16 cellular contexts compared by ENCODE assay signal in the genomic region with DNA sequence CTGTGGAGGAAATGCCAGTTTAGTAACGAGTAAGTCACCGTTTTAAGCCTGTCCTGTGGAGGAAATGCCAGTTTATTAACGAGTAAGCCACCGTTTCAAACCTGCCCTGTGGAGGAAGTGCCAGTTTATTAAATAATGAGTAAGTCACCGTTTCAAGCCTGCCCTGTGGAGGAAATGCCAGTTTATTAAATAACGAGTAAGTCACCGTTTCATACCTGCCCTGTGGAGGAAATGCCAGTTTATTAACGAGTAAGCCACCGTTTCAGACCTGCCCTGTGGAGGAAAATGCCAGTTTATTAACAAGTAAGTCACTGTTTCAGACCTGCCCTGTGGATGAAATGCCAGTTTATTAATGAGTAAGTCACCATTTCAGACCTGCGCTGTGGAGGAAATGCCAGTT. TPM values are rescaled to one million over a fixed set of nuclear protein-coding genes. Genes with fewer than 3 reads are reported as not detected.
DNase-seq lines count a peak whose midpoint lies in the region; ATAC-seq, FAIRE-seq and TF ChIP-seq lines count a peak whose summit lies in the region.
"Had no signal": no experiment of that assay in that cellular context is flagged by ENCODE, and none has a peak within 500 bp of the region (broad histone marks: within the 10 kb centered on the region; RNA-seq: fewer than 3 reads in every experiment).

No MANE protein-coding gene starts in this region.

- CTCF ChIA-PET in CD8-positive, alpha-beta T cell (lab: Charles Lee): no interaction called here
- CTCF ChIA-PET in activated B cell treated with CpG ODN at 0.5 μM for 24 hours (lab: Charles Lee): no interaction called here

- peak overlapping the region; percentile 42 for H3K27ac Mint-ChIP-seq in CD8-positive, alpha-beta T cell
- H3K27ac Mint-ChIP-seq in activated B cell treated with CpG ODN at 0.5 μM for 24 hours: peak overlapping the region; percentile 76
- H3K27ac Mint-ChIP-seq: activated T-helper 2 cell treated with anti-CD3 and anti-CD28 coated beads, Interferon-gamma antibody, Interleukin-2, Interleukin-4, amounts not matched to agents 10 μg/mL and 5 μg/mL and 100 μg/mL, durations not matched to agents 14 hours and 24 hours and 36 hours had no signal

- H3K4me3 Mint-ChIP-seq in CD8-positive, alpha-beta T cell: no peak overlapping the region
- H3K4me3 Mint-ChIP-seq in activated B cell treated with CpG ODN at 0.5 μM for 24 hours: no peak overlapping the region

- no peaks in the 10 kb centered on the region for H3K27me3 ChIP-seq in CD8-positive, alpha-beta T cell (ENCODE audit: insufficient read depth, low read length)
- H3K27me3 ChIP-seq in esophagus squamous epithelium (no peaks in the 10 kb centered on the region), esophagus muscularis mucosa (no peaks in the 10 kb centered on the region), ovary (no peaks in the 10 kb centered on the region)

- intact Hi-C loops in CD8-positive, alpha-beta T cell (cut with DNase I, micrococcal nuclease): no loop called here
- intact Hi-C loops in activated B cell treated with CpG ODN at 0.5 μM for 24 hours (cut with micrococcal nuclease): no loop called here
- intact Hi-C loops in esophagus squamous epithelium (cut with DNase I): no loop called here
- intact Hi-C loops in esophagus muscularis mucosa (cut with DNase I): no loop called here
- intact Hi-C loops in ovary (cut with DNase I): no loop called here

- TF ChIP-seq POLR2A in esophagus squamous epithelium (IDR thresholded peaks at IDR 0.05) (no peak), esophagus muscularis mucosa (IDR thresholded peaks at IDR 0.05; ENCODE audit: low read depth) (no peak), ovary (IDR thresholded peaks at IDR 0.05) (no peak)

- peaks cover 6% of the 10 kb centered on the region for H3K4me1 Mint-ChIP-seq in CD8-positive, alpha-beta T cell (ENCODE audit: low read depth)
- peaks cover 7% of the 10 kb centered on the region for H3K4me1 Mint-ChIP-seq in activated B cell treated with CpG ODN at 0.5 μM for 24 hours

- DNase-seq in A172 (ENCODE audit: low spot score) (peak; percentile 30), activated B cell treated with CpG ODN at 0.5 μM for 24 hours (no peak), esophagus squamous epithelium (lab: John Stamatoyannopoulos, UW) (no peak), esophagus muscularis mucosa (ENCODE audit: extremely low spot score) (no peak), ovary (no peak), HuH-7.5 (ENCODE audit: low spot score) (no peak), urothelium cell line (ENCODE audit: low spot score) (no peak)
- no peak for DNase-seq in CD8-positive, alpha-beta T cell
- DNase-seq: effector CD8-positive, alpha-beta T cell; NCI-H187; NCI-H524 treated with DMSO at 0.1 percent for 48 hours; PC-9; substantia nigra had no signal

- POLR2A ChIA-PET in CD8-positive, alpha-beta T cell (lab: Charles Lee): no interaction called here
- POLR2A ChIA-PET in activated B cell treated with CpG ODN at 0.5 μM for 24 hours (lab: Charles Lee): no interaction called here

- 18 to 23% methylated on average over 10 of the region's 10 CpGs for WGBS in esophagus squamous epithelium, 2 donors
- WGBS in esophagus muscularis mucosa: 75% methylated on average over 10 of the region's 10 CpGs
- 74 to 82% (median 80%) methylated on average over 10 of the region's 10 CpGs for WGBS in ovary, 3 donors

- no peak for ATAC-seq in CD8-positive, alpha-beta T cell
- no peak for ATAC-seq in activated B cell treated with CpG ODN at 0.5 μM for 24 hours (ENCODE audit: low read depth)
- ATAC-seq: activated CD4-positive, CD25-positive, alpha-beta regulatory T cell treated with anti-CD3 and anti-CD28 coated beads, Interleukin-2, amount 50 U/mL, for 24 hours had no signal

- H3K4me1 ChIP-seq in CD8-positive, alpha-beta T cell (ENCODE audit: insufficient read depth, low read length): no peaks in the 10 kb centered on the region
- H3K4me1 ChIP-seq in esophagus squamous epithelium (peaks cover 0 to 24% (median 3%) of the 10 kb centered on the region in 3 donors), esophagus muscularis mucosa (no peaks in the 10 kb centered on the region), ovary (ENCODE audit: insufficient read depth) (no peaks in the 10 kb centered on the region)

- peaks cover 21% of the 10 kb centered on the region for H3K36me3 ChIP-seq in CD8-positive, alpha-beta T cell (ENCODE audit: insufficient read depth, low read length)
- H3K36me3 ChIP-seq in esophagus squamous epithelium: peaks cover 15 to 94% (median 24%) of the 10 kb centered on the region in 3 donors
- peaks cover 64 to 96% (median 86%) of the 10 kb centered on the region in 4 donors for H3K36me3 ChIP-seq in esophagus muscularis mucosa
- H3K36me3 ChIP-seq in ovary: no peaks in the 10 kb centered on the region

- no peaks in the 10 kb centered on the region for H3K9me3 Mint-ChIP-seq in CD8-positive, alpha-beta T cell
- H3K9me3 Mint-ChIP-seq in activated B cell treated with CpG ODN at 0.5 μM for 24 hours: no peaks in the 10 kb centered on the region

- H3K27ac ChIP-seq in CD8-positive, alpha-beta T cell (ENCODE audit: low read depth, low read length): no peak overlapping the region
- H3K27ac ChIP-seq in esophagus squamous epithelium: peak overlapping the region; percentile 57 to 85 (median 79)
- H3K27ac ChIP-seq in esophagus muscularis mucosa (replicated peaks in 1 of 4): peak overlapping the region in 1 of 4 donors; percentile 2
- H3K27ac ChIP-seq in ovary: no peak overlapping the region
- H3K27ac ChIP-seq: PC-9 had no signal

- no peak for TF ChIP-seq CTCF in CD8-positive, alpha-beta T cell (IDR thresholded peaks at IDR 0.05)
- TF ChIP-seq CTCF in activated B cell treated with CpG ODN at 0.5 μM for 24 hours (IDR thresholded peaks at IDR 0.05) (no peak), esophagus squamous epithelium (IDR thresholded peaks at IDR 0.05) (no peak), esophagus muscularis mucosa (IDR thresholded peaks at IDR 0.05) (no peak), ovary (IDR thresholded peaks at IDR 0.05) (no peak)

- H3K9me3 ChIP-seq in CD8-positive, alpha-beta T cell (ENCODE audit: low read length): no peaks in the 10 kb centered on the region
- no peaks in the 10 kb centered on the region for H3K9me3 ChIP-seq in esophagus squamous epithelium
- no peaks in the 10 kb centered on the region for H3K9me3 ChIP-seq in esophagus muscularis mucosa
- H3K9me3 ChIP-seq in ovary: no peaks in the 10 kb centered on the region

- no peak for FAIRE-seq in urothelium cell line (lab: Jason Lieb, UNC)
- FAIRE-seq: H54 had no signal

- no peaks in the 10 kb centered on the region for H3K27me3 Mint-ChIP-seq in CD8-positive, alpha-beta T cell (ENCODE audit: low read depth)
- H3K27me3 Mint-ChIP-seq in activated B cell treated with CpG ODN at 0.5 μM for 24 hours: no peaks in the 10 kb centered on the region

- TF ChIP-seq EP300 in esophagus muscularis mucosa (IDR thresholded peaks at IDR 0.05): no peak
- no peak for TF ChIP-seq EP300 in ovary (IDR thresholded peaks at IDR 0.05)

- peaks cover 77% of the 10 kb centered on the region for H3K36me3 Mint-ChIP-seq in CD8-positive, alpha-beta T cell
- H3K36me3 Mint-ChIP-seq in activated B cell treated with CpG ODN at 0.5 μM for 24 hours (ENCODE audit: low read depth): peaks cover 75% of the 10 kb centered on the region

- no peak overlapping the region for H3K4me3 ChIP-seq in CD8-positive, alpha-beta T cell (ENCODE audit: low read depth, low read length)
- no peak overlapping the region for H3K4me3 ChIP-seq in esophagus squamous epithelium
- H3K4me3 ChIP-seq in esophagus muscularis mucosa: no peak overlapping the region
- H3K4me3 ChIP-seq in ovary: no peak overlapping the region
- H3K4me3 ChIP-seq: PC-9 had no signal

RNA-seq across cellular contexts. Expression of a gene that starts 18.9 kb away (rescaled TPM):
- 98.6 and 117 TPM in 2 replicates for total RNA-seq in A172 (2014; rRNA removed; shearing (Covaris generic))
- total RNA-seq in CD8-positive, alpha-beta T cell: 10 to 100 TPM; 34.4 to 38.7 TPM
- 113 and 116 TPM in 2 replicates for total RNA-seq in activated B cell treated with CpG ODN at 0.5 μM for 24 hours
- 100 to 1,000 TPM in 3 of 4 donors, 10 to 100 TPM in 1; 97.8 to 129 (median 114) TPM for total RNA-seq in esophagus squamous epithelium
- total RNA-seq in esophagus muscularis mucosa: 10 to 100 TPM; 38.6 to 66.1 (median 56.9) TPM
- total RNA-seq in ovary: 10 to 100 TPM; 67.4 to 85.0 (median 73.9) TPM
- 100 to 1,000 TPM in 1 of 2 donors, 10 to 100 TPM in 1; 84.5 to 103 TPM for polyA plus RNA-seq in ovary

RNA-seq across cellular contexts. Expression of a gene that starts 34.4 kb away (rescaled TPM):
- 89.1 and 106 TPM in 2 replicates for total RNA-seq in A172 (2014; rRNA removed; shearing (Covaris generic))
- total RNA-seq in CD8-positive, alpha-beta T cell: 100 to 1,000 TPM; 203 to 216 TPM
- total RNA-seq in activated B cell treated with CpG ODN at 0.5 μM for 24 hours (90.5 and 95.7 TPM in 2 replicates), esophagus squamous epithelium (10 to 100 TPM; 45.7 to 71.5 (median 54.9) TPM), esophagus muscularis mucosa (100 to 1,000 TPM in 3 of 4 donors, 10 to 100 TPM in 1; 86.0 to 150 (median 115) TPM), ovary (100 to 1,000 TPM in 4 of 7 donors, 10 to 100 TPM in 3; 69.6 to 169 (median 103) TPM)
- 100 to 1,000 TPM in 1 of 2 donors, 10 to 100 TPM in 1; 94.7 to 112 TPM for polyA plus RNA-seq in ovary

RNA-seq across cellular contexts. Expression of a gene that starts 34.6 kb away (rescaled TPM):
- 6.2 and 6.3 TPM in 2 replicates for total RNA-seq in A172 (2014; rRNA removed; shearing (Covaris generic))
- 1 to 10 TPM; 1.5 to 2.2 TPM for total RNA-seq in CD8-positive, alpha-beta T cell
- total RNA-seq in activated B cell treated with CpG ODN at 0.5 μM for 24 hours (5.7 and 6.4 TPM in 2 replicates), esophagus squamous epithelium (1 to 10 TPM in 3 of 4 donors, under 1 TPM in 1; 0.97 to 4.2 (median 1.9) TPM), esophagus muscularis mucosa (10 to 100 TPM in 2 of 4 donors, 1 to 10 TPM in 2; 5.8 to 11.9 (median 8.6) TPM), ovary (1 to 10 TPM; 2.5 to 9.9 (median 6.0) TPM)
- 1 to 10 TPM; 4.7 to 6.8 TPM for polyA plus RNA-seq in ovary

Comparison
In these comparisons a context has a peak if more than half of its experiments do, and no peak if none do; other contexts are left out.
1. H3K27ac ChIP-seq: peak in esophagus squamous epithelium (4 of 4); none in CD8-positive, alpha-beta T cell (single experiment) and ovary (0 of 2).